16 cellular contexts compared by ENCODE assay signal in genomic region chr6:38337819-38338465, GRCh38.
DNase-seq lines count a peak whose midpoint lies in the region; ATAC-seq and TF ChIP-seq lines count a peak whose summit lies in the region.
"Had no signal": no experiment of that assay in that cellular context is flagged by ENCODE, and none has a peak within 500 bp of the region (broad histone marks: within the 10 kb centered on the region; RNA-seq: fewer than 3 reads in every experiment).

No MANE protein-coding gene starts in this region.

- no peaks in the 10 kb centered on the region for H3K27me3 ChIP-seq in heart left ventricle
- H3K27me3 ChIP-seq: pancreas, testis had no signal

- no peak overlapping the region for H3K27ac Mint-ChIP-seq in neural crest cell (ENCODE audit: unreplicated experiment)
- H3K27ac Mint-ChIP-seq: activated CD4-positive, alpha-beta memory T cell treated with anti-CD3 and anti-CD28 coated beads for 36 hours; activated naive CD4-positive, alpha-beta T cell treated with anti-CD3 and anti-CD28 coated beads, Interleukin-2, amount 10 ng/mL, durations not matched to agents 7 days and 5 days had no signal

- H3K4me3 Mint-ChIP-seq in neural crest cell = no peak overlapping the region
- H3K4me3 Mint-ChIP-seq: activated CD4-positive, alpha-beta memory T cell treated with anti-CD3 and anti-CD28 coated beads for 36 hours; activated naive CD4-positive, alpha-beta T cell treated with anti-CD3 and anti-CD28 coated beads, Interleukin-2, amount 10 ng/mL, durations not matched to agents 7 days and 5 days had no signal

- no peak for TF ChIP-seq POLR2A in heart left ventricle (IDR thresholded peaks at IDR 0.05)

- H3K36me3 Mint-ChIP-seq in neural crest cell (ENCODE audit: low read depth) = peaks cover 4% of the 10 kb centered on the region

- WGBS in heart left ventricle, 4 donors = 92 to 97% (median 94%) methylated on average over 5 of the region's 5 CpGs

- H3K9me3 ChIP-seq in heart left ventricle = peaks cover 0 to 18% (median 0%) of the 10 kb centered on the region in 12 donors
- H3K9me3 ChIP-seq: pancreas, testis had no signal

- H3K27ac ChIP-seq in heart left ventricle = no peak overlapping the region
- H3K27ac ChIP-seq: pancreas, SK-N-MC, testis had no signal

- no peak overlapping the region for H3K4me3 ChIP-seq in heart left ventricle
- H3K4me3 ChIP-seq: pancreas, SK-N-MC, testis had no signal

- peak; percentile 5 for DNase-seq in DMS53 treated with DMSO at 0.1 percent for 48 hours (lab: John Stamatoyannopoulos, UW; ENCODE audit: unreplicated experiment)
- peak; percentile 78 for DNase-seq in NCI-H460 (ENCODE audit: extremely low read depth, low read depth)
- DNase-seq in dermis blood vessel endothelial cell = peak; percentile 40
- no peak for DNase-seq in neural crest cell (ENCODE audit: low read depth, low spot score)
- DNase-seq in heart left ventricle = no peak
- no peak for DNase-seq in NCI-H146 treated with DMSO at 0.1 percent for 48 hours (lab: John Stamatoyannopoulos, UW; ENCODE audit: unreplicated experiment)
- no peak for DNase-seq in hippocampal formation (lab: John Stamatoyannopoulos, UW)
- DNase-seq in activated CD4-positive, alpha-beta T cell treated with anti-CD3 and anti-CD28 coated beads for 4 hours = no peak
- DNase-seq: activated CD4-positive, alpha-beta memory T cell treated with anti-CD3 and anti-CD28 coated beads for 36 hours; activated naive CD4-positive, alpha-beta T cell treated with anti-CD3 and anti-CD28 coated beads, Interleukin-2, amount 10 ng/mL, durations not matched to agents 7 days and 5 days; effector memory CD4-positive, alpha-beta T cell; NCI-H2029 treated with DMSO at 0.1 percent for 48 hours; pancreas; stimulated activated CD4-positive, alpha-beta T cell treated with anti-CD3 and anti-CD28 coated beads, Interleukin-4, amount 100 ng/mL, for 4 hours; testis had no signal

- no peaks in the 10 kb centered on the region for H3K27me3 Mint-ChIP-seq in neural crest cell (ENCODE audit: low read depth)
- H3K27me3 Mint-ChIP-seq: activated CD4-positive, alpha-beta memory T cell treated with anti-CD3 and anti-CD28 coated beads for 36 hours; activated naive CD4-positive, alpha-beta T cell treated with anti-CD3 and anti-CD28 coated beads, Interleukin-2, amount 10 ng/mL, durations not matched to agents 7 days and 5 days had no signal

- intact Hi-C loops in heart left ventricle (cut with DNase I) = no loop called here

- H3K36me3 ChIP-seq in heart left ventricle = no peaks in the 10 kb centered on the region
- H3K36me3 ChIP-seq: pancreas had no signal

- H3K9me3 Mint-ChIP-seq in neural crest cell = peaks cover 3% of the 10 kb centered on the region

- H3K4me1 ChIP-seq in heart left ventricle = no peaks in the 10 kb centered on the region
- H3K4me1 ChIP-seq: pancreas, testis had no signal

- H3K4me1 Mint-ChIP-seq in neural crest cell = no peaks in the 10 kb centered on the region
- H3K4me1 Mint-ChIP-seq: activated naive CD4-positive, alpha-beta T cell treated with anti-CD3 and anti-CD28 coated beads, Interleukin-2, amount 10 ng/mL, durations not matched to agents 7 days and 5 days had no signal

- no peak for ATAC-seq in heart left ventricle

- TF ChIP-seq CTCF in neural crest cell (conservative IDR thresholded peaks at IDR 0.05) (peak; percentile 27), heart left ventricle (IDR thresholded peaks at IDR 0.05) (no peak)

Comparison
In these comparisons a context has a peak if more than half of its experiments do, and no peak if none do; other contexts are left out.
1. DNase-seq: peak in DMS53 treated with DMSO at 0.1 percent for 48 hours (single experiment), NCI-H460 (single experiment) and dermis blood vessel endothelial cell (single experiment); none in neural crest cell (single experiment), heart left ventricle (0 of 5), NCI-H146 treated with DMSO at 0.1 percent for 48 hours (single experiment), hippocampal formation (0 of 2) and activated CD4-positive, alpha-beta T cell treated with anti-CD3 and anti-CD28 coated beads for 4 hours (0 of 2).